Comparison of ENCODE assay signal across 1 cellular context in genomic region chr7:116951366-116952292, GRCh38.
TF ChIP-seq lines count a peak whose summit lies in the region.

No MANE protein-coding gene starts in this region.

TF ChIP-seq in HepG2, 621 proteins besides CTCF, POLR2A, EP300 and RAD21 (continued from another document and continues in another):
- TF ChIP-seq PRDM10 (CRISPR knock-in tag; IDR thresholded peaks at IDR 0.05; ENCODE audit: low read depth), result 0 out of 2 replicates have a peak, but pooled peaks have one; percentile 14
- TF ChIP-seq HNRNPK (IDR thresholded peaks at IDR 0.05; ENCODE audit: low read depth, low read length, poor library complexity, severe bottlenecking), result no peak
- TF ChIP-seq ZFAT (CRISPR knock-in tag; conservative IDR thresholded peaks at IDR 0.05), result no peak
- TF ChIP-seq POLR2AphosphoS5 (IDR thresholded peaks at IDR 0.05; ENCODE audit: low read depth, low read length), result peak; percentile 69
- TF ChIP-seq ELF3 (CRISPR knock-in tag; IDR thresholded peaks at IDR 0.05), result no peak
- peak; percentile 9; the same call in 1 of the 2 replicates for TF ChIP-seq CEBPG (CRISPR knock-in tag; IDR thresholded peaks at IDR 0.05)
- TF ChIP-seq ZNF761 (CRISPR knock-in tag; conservative IDR thresholded peaks at IDR 0.05), result peak; percentile 52; the same call in 1 of the 2 replicates
- no peak for TF ChIP-seq ZNF235 (CRISPR knock-in tag; IDR thresholded peaks at IDR 0.05; ENCODE audit: borderline replicate concordance)
- TF ChIP-seq KLF9 (CRISPR knock-in tag; IDR thresholded peaks at IDR 0.05; ENCODE audit: low read depth), result no peak
- no peak for TF ChIP-seq PRMT3 (CRISPR knock-in tag; IDR thresholded peaks at IDR 0.05; ENCODE audit: borderline replicate concordance, low read depth)
- peak; percentile 48; the same call in 1 of the 2 replicates for TF ChIP-seq PHF8 (CRISPR knock-in tag; IDR thresholded peaks at IDR 0.05)
- peak; percentile 45; the same call in 1 of the 2 replicates for TF ChIP-seq ZSCAN31 (CRISPR knock-in tag; IDR thresholded peaks at IDR 0.05; ENCODE audit: low read depth)
- peak; percentile 97 for TF ChIP-seq HMGXB3 (CRISPR knock-in tag; IDR thresholded peaks at IDR 0.05; ENCODE audit: borderline replicate concordance)
- TF ChIP-seq DMTF1 (CRISPR knock-in tag; IDR thresholded peaks at IDR 0.05), result no peak
- TF ChIP-seq AHDC1 (CRISPR knock-in tag; IDR thresholded peaks at IDR 0.05; ENCODE audit: borderline replicate concordance), result no peak
- TF ChIP-seq ZNF530 (CRISPR knock-in tag; IDR thresholded peaks at IDR 0.05; ENCODE audit: low read depth), result no peak
- TF ChIP-seq RBAK (CRISPR knock-in tag; IDR thresholded peaks at IDR 0.05), result peak; percentile 82
- TF ChIP-seq FOXJ3 (CRISPR knock-in tag; IDR thresholded peaks at IDR 0.05; ENCODE audit: borderline replicate concordance), result no peak
- TF ChIP-seq ZBTB39 (CRISPR knock-in tag; IDR thresholded peaks at IDR 0.05), result no peak
- TF ChIP-seq ZNF660 (CRISPR knock-in tag; IDR thresholded peaks at IDR 0.05; ENCODE audit: borderline replicate concordance, low read depth), result no peak
- TF ChIP-seq ZUFSP (CRISPR knock-in tag; IDR thresholded peaks at IDR 0.05; ENCODE audit: borderline replicate concordance), result no peak
- no peak for TF ChIP-seq BATF2 (CRISPR knock-in tag; IDR thresholded peaks at IDR 0.05)
- TF ChIP-seq RXRA (CRISPR knock-in tag; IDR thresholded peaks at IDR 0.05), result no peak
- no peak for TF ChIP-seq ZNF784 (CRISPR knock-in tag; IDR thresholded peaks at IDR 0.05; ENCODE audit: borderline replicate concordance)
- no peak for TF ChIP-seq ZNF724P (CRISPR knock-in tag; IDR thresholded peaks at IDR 0.05; ENCODE audit: borderline replicate concordance)
- TF ChIP-seq NFIC (IDR thresholded peaks at IDR 0.05; ENCODE audit: low read length), result no peak
- TF ChIP-seq ONECUT2 (CRISPR knock-in tag; IDR thresholded peaks at IDR 0.05), result no peak
- TF ChIP-seq NR1H2 (CRISPR knock-in tag; IDR thresholded peaks at IDR 0.05; ENCODE audit: borderline replicate concordance, low read depth), result no peak
- TF ChIP-seq ZMYM4 (CRISPR knock-in tag; IDR thresholded peaks at IDR 0.05), result 0 out of 2 replicates have a peak, but pooled peaks have one; percentile 40
- TF ChIP-seq RBM22 (optimal IDR thresholded peaks at IDR 0.05; ENCODE audit: low read length), result no peak
- 0 out of 2 replicates have a peak, but pooled peaks have one; percentile 11 for TF ChIP-seq KAT8 (CRISPR knock-in tag; IDR thresholded peaks at IDR 0.05)
- 0 out of 2 replicates have a peak, but pooled peaks have one; percentile 29 for TF ChIP-seq POGZ (CRISPR knock-in tag; IDR thresholded peaks at IDR 0.05)
- no peak for TF ChIP-seq ZZZ3 (CRISPR knock-in tag; IDR thresholded peaks at IDR 0.05; ENCODE audit: borderline replicate concordance)
- no peak for TF ChIP-seq KLF12 (CRISPR knock-in tag; IDR thresholded peaks at IDR 0.05; ENCODE audit: borderline replicate concordance)
- peak; percentile 90 for TF ChIP-seq ZNF12 (CRISPR knock-in tag; IDR thresholded peaks at IDR 0.05)
- 0 out of 2 replicates have a peak, but pooled peaks have one; percentile 78 for TF ChIP-seq ZBTB8A (CRISPR knock-in tag; IDR thresholded peaks at IDR 0.05; ENCODE audit: borderline replicate concordance, low read depth)
- no peak for TF ChIP-seq XBP1 (CRISPR knock-in tag; IDR thresholded peaks at IDR 0.05)
